2 cellular contexts compared by ENCODE assay signal in genomic region chr16:85400305-85401205, GRCh38.
TF ChIP-seq lines count a peak whose summit lies in the region.

No MANE protein-coding gene starts in this region.

TF ChIP-seq in GM12891, 5 proteins besides CTCF, POLR2A, EP300 and RAD21:
- TF ChIP-seq PAX5 (IDR thresholded peaks at IDR 0.05; ENCODE audit: insufficient read depth, low read length, severe bottlenecking) (no peak), POLR2AphosphoS5 (IDR thresholded peaks at IDR 0.05; ENCODE audit: low read depth, low read length) (no peak), TAF1 (IDR thresholded peaks at IDR 0.05; ENCODE audit: low read depth, low read length) (no peak), POU2F2 (IDR thresholded peaks at IDR 0.05; ENCODE audit: low read depth, low read length) (no peak), SPI1 (IDR thresholded peaks at IDR 0.05; ENCODE audit: low read depth, low read length) (no peak)

TF ChIP-seq in H1, 55 proteins besides CTCF, POLR2A, EP300 and RAD21:
- TF ChIP-seq SIN3A (conservative IDR thresholded peaks at IDR 0.05 in 1 of 2, IDR thresholded peaks at IDR 0.05 in 1 of 2; ENCODE audit: low read depth in 1 of 2, low read length in 2 of 2) (no peak), CTBP2 (IDR thresholded peaks at IDR 0.05; ENCODE audit: borderline replicate concordance, insufficient read depth, insufficient read length, low read length) (no peak), GTF2F1 (IDR thresholded peaks at IDR 0.05; ENCODE audit: borderline replicate concordance, low read depth, low read length) (no peak), MAFK (IDR thresholded peaks at IDR 0.05; ENCODE audit: low read depth, low read length) (no peak), NRF1 (IDR thresholded peaks at IDR 0.05; ENCODE audit: low read depth, low read length) (no peak), USF2 (IDR thresholded peaks at IDR 0.05; ENCODE audit: low read length) (no peak), TEAD4 (IDR thresholded peaks at IDR 0.05; ENCODE audit: low read depth, low read length) (no peak), TBP (IDR thresholded peaks at IDR 0.05; ENCODE audit: low read depth, low read length) (no peak), GABPA (IDR thresholded peaks at IDR 0.05; ENCODE audit: borderline replicate concordance, insufficient read depth, low read length) (no peak), ASH2L (IDR thresholded peaks at IDR 0.05; ENCODE audit: low read length) (no peak), TAF1 (IDR thresholded peaks at IDR 0.05; ENCODE audit: low read depth, low read length) (no peak), KDM5A (IDR thresholded peaks at IDR 0.05; ENCODE audit: low read length) (no peak)
